Comparison of ENCODE assay signal across 9 cellular contexts in the genomic region with DNA sequence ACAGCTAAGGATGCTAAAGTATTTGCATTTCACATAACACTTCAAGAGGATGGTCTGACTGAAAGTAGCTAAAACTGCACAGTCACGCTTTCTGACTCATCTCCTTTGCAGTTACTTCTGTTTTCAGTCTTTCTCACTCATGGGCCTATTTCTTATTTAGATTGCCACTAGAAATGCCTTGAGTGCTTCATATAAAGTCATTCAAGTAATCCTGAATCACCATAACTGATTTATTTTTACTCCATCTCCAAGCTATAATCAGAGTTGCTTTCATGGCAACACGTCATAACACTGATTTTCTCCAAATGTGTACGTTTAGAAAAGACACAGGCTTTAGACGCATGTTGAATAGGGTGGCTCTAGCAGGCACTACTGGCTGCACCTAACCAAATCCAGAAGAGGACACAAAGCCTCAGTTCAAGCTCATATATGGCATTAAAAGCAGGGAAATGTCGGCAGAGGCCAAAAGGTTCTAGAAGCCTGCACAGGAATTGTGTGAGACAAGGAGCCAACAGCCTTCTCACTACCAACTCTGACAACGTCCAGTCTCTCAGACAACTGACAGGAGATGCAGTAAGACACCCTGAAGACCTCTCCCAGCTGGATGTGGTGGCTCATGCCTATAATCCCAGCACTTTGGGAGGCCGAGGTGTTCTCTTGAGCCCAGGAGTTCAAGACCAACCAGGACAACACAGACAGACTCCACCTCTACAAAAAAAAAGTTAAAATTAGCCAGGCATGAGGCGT.
DNase-seq lines count a peak whose midpoint lies in the region; ATAC-seq, FAIRE-seq and TF ChIP-seq lines count a peak whose summit lies in the region.
"Had no signal": no experiment of that assay in that cellular context is flagged by ENCODE, and none has a peak within 500 bp of the region (broad histone marks: within the 10 kb centered on the region; RNA-seq: fewer than 3 reads in every experiment).

No MANE protein-coding gene starts in this region.

- intact Hi-C loops in Right ventricle myocardium superior (cut with DNase I), result no loop called here

- peak; percentile 85 for DNase-seq in AG08395 (ENCODE audit: low spot score)
- peak; percentile 81 for DNase-seq in RCC 7860 (ENCODE audit: low spot score)
- peak; percentile 88 for DNase-seq in fibroblast of villous mesenchyme (ENCODE audit: low read depth)
- DNase-seq in HAP-1 (ENCODE audit: low spot score in 2 of 2), result no peak
- no peak for DNase-seq in Right ventricle myocardium superior
- DNase-seq in UCSD-AML1 (lab: John Stamatoyannopoulos, UW; ENCODE audit: unreplicated experiment), result no peak

- no peaks in the 10 kb centered on the region for H3K4me1 ChIP-seq in HAP-1
- H3K4me1 ChIP-seq: upper lobe of left lung had no signal

- H3K36me3 ChIP-seq in HAP-1 (replicated peaks), result no peaks in the 10 kb centered on the region
- H3K36me3 ChIP-seq: upper lobe of left lung had no signal

- no peak for TF ChIP-seq CTCF in fibroblast of villous mesenchyme (IDR thresholded peaks at IDR 0.05; ENCODE audit: insufficient read depth, low read depth, low read length)

- peak; percentile 79 for FAIRE-seq in RCC 7860 (lab: Jason Lieb, UNC)

- H3K9me3 ChIP-seq in HAP-1, result no peaks in the 10 kb centered on the region
- H3K9me3 ChIP-seq: upper lobe of left lung had no signal

- in situ Hi-C loops in HAP-1 (cut with MboI; ENCODE audit: low sequenced_read_pairs), result no loop called here

- H3K4me3 ChIP-seq in fibroblast of villous mesenchyme (ENCODE audit: low read depth, low read length) (no peak overlapping the region), HAP-1 (no peak overlapping the region)
- H3K4me3 ChIP-seq: upper lobe of left lung had no signal

- H3K27me3 ChIP-seq in HAP-1 (ENCODE audit: low read depth), result no peaks in the 10 kb centered on the region
- H3K27me3 ChIP-seq: upper lobe of left lung had no signal

- ATAC-seq in GM18868 (IDR thresholded peaks at IDR 0.05; ENCODE audit: unreplicated experiment) (peak; percentile 97), HG02981 (IDR thresholded peaks at IDR 0.05; ENCODE audit: unreplicated experiment) (peak; percentile 98), Right ventricle myocardium superior (ENCODE audit: poor library complexity) (no peak)

Comparison
In these comparisons a context has a peak if more than half of its experiments do, and no peak if none do; other contexts are left out.
1. DNase-seq: peak in AG08395 (single experiment), RCC 7860 (single experiment) and fibroblast of villous mesenchyme (single experiment); none in HAP-1 (0 of 2), Right ventricle myocardium superior (single experiment) and UCSD-AML1 (single experiment).